Comparison of ENCODE assay signal across 15 cellular contexts in the genomic region with DNA sequence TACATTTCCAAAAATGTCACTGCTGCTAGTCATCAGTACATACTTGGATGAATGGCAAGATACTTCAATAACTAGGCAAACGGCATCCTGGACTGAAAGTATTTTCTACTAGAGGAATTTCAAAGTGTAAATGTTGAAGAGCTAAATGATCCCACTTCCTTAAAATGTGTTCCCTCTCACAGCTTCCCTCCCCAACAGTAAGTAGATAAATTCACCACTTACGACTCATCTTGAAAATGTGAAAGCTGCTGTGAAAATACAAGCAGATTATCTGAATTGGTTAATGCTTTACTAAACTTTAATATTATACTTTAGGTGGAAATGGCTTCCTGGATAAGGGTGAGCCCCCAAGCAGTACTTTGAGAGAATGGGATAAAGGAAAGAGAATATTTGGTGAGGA.
"Had no signal": no experiment of that assay in that cellular context is flagged by ENCODE, and none has a peak within 500 bp of the region (broad histone marks: within the 10 kb centered on the region; RNA-seq: fewer than 3 reads in every experiment).

No MANE protein-coding gene starts in this region.

- DNase-seq: activated CD4-positive, alpha-beta memory T cell treated with anti-CD3 and anti-CD28 coated beads for 36 hours; activated CD4-positive, alpha-beta T cell treated with anti-CD3 and anti-CD28 coated beads for 1 hour; activated CD8-positive, alpha-beta memory T cell treated with anti-CD3 and anti-CD28 coated beads, Interleukin-2, amount 10 ng/mL, durations not matched to agents 7 days and 5 days; activated naive CD4-positive, alpha-beta T cell treated with anti-CD3 and anti-CD28 coated beads, Interleukin-2, amount 10 ng/mL, durations not matched to agents 7 days and 5 days; activated T-cell treated with anti-CD3 and anti-CD28 coated beads, Interleukin-2, amount 50 U/mL, for 1 hour; central memory CD4-positive, alpha-beta T cell; cortex of kidney; effector CD4-positive, alpha-beta T cell; left colon; lower lobe of right lung; midbrain; stimulated activated CD4-positive, alpha-beta T cell treated with anti-CD3 and anti-CD28 coated beads, Interleukin-1b, Interleukin-23, amount 100 ng/mL, for 48 hours; T-cell; T1000 had no signal

- H3K36me3 Mint-ChIP-seq: activated CD4-positive, alpha-beta memory T cell treated with anti-CD3 and anti-CD28 coated beads for 36 hours; activated CD8-positive, alpha-beta memory T cell treated with anti-CD3 and anti-CD28 coated beads, Interleukin-2, amount 10 ng/mL, durations not matched to agents 7 days and 5 days; activated naive CD4-positive, alpha-beta T cell treated with anti-CD3 and anti-CD28 coated beads, Interleukin-2, amount 10 ng/mL, durations not matched to agents 7 days and 5 days; T-cell had no signal

- H3K4me3 Mint-ChIP-seq: activated CD4-positive, alpha-beta memory T cell treated with anti-CD3 and anti-CD28 coated beads for 36 hours; activated CD8-positive, alpha-beta memory T cell treated with anti-CD3 and anti-CD28 coated beads, Interleukin-2, amount 10 ng/mL, durations not matched to agents 7 days and 5 days; activated naive CD4-positive, alpha-beta T cell treated with anti-CD3 and anti-CD28 coated beads, Interleukin-2, amount 10 ng/mL, durations not matched to agents 7 days and 5 days; neural crest cell; T-cell had no signal

- H3K9me3 ChIP-seq: lower lobe of right lung had no signal

- H3K27me3 Mint-ChIP-seq: activated CD4-positive, alpha-beta memory T cell treated with anti-CD3 and anti-CD28 coated beads for 36 hours; activated CD8-positive, alpha-beta memory T cell treated with anti-CD3 and anti-CD28 coated beads, Interleukin-2, amount 10 ng/mL, durations not matched to agents 7 days and 5 days; activated naive CD4-positive, alpha-beta T cell treated with anti-CD3 and anti-CD28 coated beads, Interleukin-2, amount 10 ng/mL, durations not matched to agents 7 days and 5 days; T-cell had no signal

- H3K4me1 Mint-ChIP-seq: activated naive CD4-positive, alpha-beta T cell treated with anti-CD3 and anti-CD28 coated beads, Interleukin-2, amount 10 ng/mL, durations not matched to agents 7 days and 5 days; T-cell had no signal

- H3K27ac Mint-ChIP-seq: activated CD4-positive, alpha-beta memory T cell treated with anti-CD3 and anti-CD28 coated beads for 36 hours; activated CD8-positive, alpha-beta memory T cell treated with anti-CD3 and anti-CD28 coated beads, Interleukin-2, amount 10 ng/mL, durations not matched to agents 7 days and 5 days; activated naive CD4-positive, alpha-beta T cell treated with anti-CD3 and anti-CD28 coated beads, Interleukin-2, amount 10 ng/mL, durations not matched to agents 7 days and 5 days; T-cell had no signal

- H3K36me3 ChIP-seq: lower lobe of right lung had no signal

- H3K4me1 ChIP-seq: lower lobe of right lung had no signal

- H3K4me3 ChIP-seq: lower lobe of right lung had no signal

- H3K27ac ChIP-seq: lower lobe of right lung had no signal
